25 cellular contexts compared by ENCODE assay signal in genomic region chr2:127161176-127162136, GRCh38. TPM values are rescaled to one million over a fixed set of nuclear protein-coding genes. Genes with fewer than 3 reads are reported as not detected.
DNase-seq lines count a peak whose midpoint lies in the region; ATAC-seq and TF ChIP-seq lines count a peak whose summit lies in the region.
"Had no signal": no experiment of that assay in that cellular context is flagged by ENCODE, and none has a peak within 500 bp of the region (broad histone marks: within the 10 kb centered on the region; RNA-seq: fewer than 3 reads in every experiment).

No MANE protein-coding gene starts in this region.

- TF ChIP-seq POLR2A in testis (IDR thresholded peaks at IDR 0.05): no peak

- no peak overlapping the region for H3K4me3 Mint-ChIP-seq in activated CD8-positive, alpha-beta memory T cell treated with anti-CD3 and anti-CD28 coated beads, Interleukin-2, amount 10 ng/mL, durations not matched to agents 7 days and 5 days
- H3K4me3 Mint-ChIP-seq: activated B cell treated with CpG ODN at 0.5 μM for 24 hours; activated CD4-positive, alpha-beta memory T cell treated with anti-CD3 and anti-CD28 coated beads, Interleukin-2, amount 10 ng/mL, durations not matched to agents 7 days and 5 days; activated naive CD8-positive, alpha-beta T cell treated with anti-CD3 and anti-CD28 coated beads, Interleukin-2, amount 50 U/mL, for 24 hours; activated T-helper 1 cell treated with anti-CD3 and anti-CD28 coated beads, Interleukin-12 subunit alpha, Interleukin-12 subunit beta, Interleukin-2, Interleukin-4 antibody, amounts not matched to agents 30 ng/mL and 10 ng/mL and 1 ng/mL, durations not matched to agents 14 hours and 24 hours and 36 hours; CD14-positive monocyte; IgD-negative memory B cell; mesothelial cell of epicardium had no signal

- no peak for ATAC-seq in activated CD8-positive, alpha-beta memory T cell treated with anti-CD3 and anti-CD28 coated beads, Interleukin-2, amount 10 ng/mL, durations not matched to agents 7 days and 5 days
- ATAC-seq in left lung: peak; percentile 21
- ATAC-seq: activated naive CD8-positive, alpha-beta T cell treated with anti-CD3 and anti-CD28 coated beads, Interleukin-2, amount 50 U/mL, for 24 hours had no signal

- peaks cover 3% of the 10 kb centered on the region for H3K4me1 Mint-ChIP-seq in activated CD8-positive, alpha-beta memory T cell treated with anti-CD3 and anti-CD28 coated beads, Interleukin-2, amount 10 ng/mL, durations not matched to agents 7 days and 5 days
- H3K4me1 Mint-ChIP-seq: activated CD4-positive, alpha-beta memory T cell treated with anti-CD3 and anti-CD28 coated beads, Interleukin-2, amount 10 ng/mL, durations not matched to agents 7 days and 5 days had no signal

- H3K36me3 ChIP-seq in left lung (no peaks in the 10 kb centered on the region), testis (ENCODE audit: low read depth, missing control alignments) (no peaks in the 10 kb centered on the region)
- H3K36me3 ChIP-seq: right atrium auricular region, SJCRH30, transverse colon had no signal

- no peak overlapping the region for H3K27ac Mint-ChIP-seq in activated CD8-positive, alpha-beta memory T cell treated with anti-CD3 and anti-CD28 coated beads, Interleukin-2, amount 10 ng/mL, durations not matched to agents 7 days and 5 days
- H3K27ac Mint-ChIP-seq: activated B cell treated with CpG ODN at 0.5 μM for 24 hours; activated CD4-positive, alpha-beta memory T cell treated with anti-CD3 and anti-CD28 coated beads, Interleukin-2, amount 10 ng/mL, durations not matched to agents 7 days and 5 days; activated naive CD8-positive, alpha-beta T cell treated with anti-CD3 and anti-CD28 coated beads, Interleukin-2, amount 50 U/mL, for 24 hours; activated T-helper 1 cell treated with anti-CD3 and anti-CD28 coated beads, Interleukin-12 subunit alpha, Interleukin-12 subunit beta, Interleukin-2, Interleukin-4 antibody, amounts not matched to agents 30 ng/mL and 10 ng/mL and 1 ng/mL, durations not matched to agents 14 hours and 24 hours and 36 hours; mesothelial cell of epicardium had no signal

- DNase-seq in activated CD8-positive, alpha-beta memory T cell treated with anti-CD3 and anti-CD28 coated beads, Interleukin-2, amount 10 ng/mL, durations not matched to agents 7 days and 5 days: peak; percentile 27
- DNase-seq in activated CD8-positive, alpha-beta memory T cell treated with anti-CD3 and anti-CD28 coated beads, Interleukin-2, amount 50 U/mL, for 4 hours: no peak
- DNase-seq in choroid plexus epithelial cell (ENCODE audit: low read depth) (peak; percentile 27), left lung (no peak), testis (peak; percentile 64), HCEC 1CT (no peak), D341Med (ENCODE audit: low spot score) (no peak), NK-92 (lab: John Stamatoyannopoulos, UW; ENCODE audit: unreplicated experiment) (no peak)
- DNase-seq: activated B cell treated with CpG ODN at 0.5 μM for 24 hours; activated CD4-positive, alpha-beta memory T cell treated with anti-CD3 and anti-CD28 coated beads, Interleukin-2, amount 10 ng/mL, durations not matched to agents 7 days and 5 days; activated naive CD8-positive, alpha-beta T cell treated with anti-CD3 and anti-CD28 coated beads, Interleukin-2, amount 50 U/mL, for 24 hours; DMS79 treated with DMSO at 0.1 percent for 48 hours; MV-4-11; NCI-H2029; NCI-H446 treated with DMSO at 0.1 percent for 48 hours; SJCRH30; stimulated activated naive CD4-positive, alpha-beta T cell treated with Interleukin-2 at 50 U/mL for 16 hours; T-helper 2 cell; transverse colon had no signal

- H3K27ac ChIP-seq in left lung (no peak overlapping the region), testis (no peak overlapping the region)
- H3K27ac ChIP-seq: right atrium auricular region, SJCRH30, transverse colon had no signal

- CTCF ChIA-PET in activated CD8-positive, alpha-beta memory T cell treated with anti-CD3 and anti-CD28 coated beads, Interleukin-2, amount 10 ng/mL, durations not matched to agents 7 days and 5 days (lab: Charles Lee): interaction anchor here (1.1 kb wide), 1 partner anchor 51 kb away, joined by 3 read pairs; no protein-coding TSS in a partner anchor

- H3K27me3 ChIP-seq in left lung: no peaks in the 10 kb centered on the region
- H3K27me3 ChIP-seq in testis: no peaks in the 10 kb centered on the region
- H3K27me3 ChIP-seq: right atrium auricular region, SJCRH30, transverse colon had no signal

- H3K27me3 Mint-ChIP-seq in activated CD8-positive, alpha-beta memory T cell treated with anti-CD3 and anti-CD28 coated beads, Interleukin-2, amount 10 ng/mL, durations not matched to agents 7 days and 5 days: peaks cover 14% of the 10 kb centered on the region
- H3K27me3 Mint-ChIP-seq: activated naive CD8-positive, alpha-beta T cell treated with anti-CD3 and anti-CD28 coated beads, Interleukin-2, amount 50 U/mL, for 24 hours; IgD-negative memory B cell had no signal

- no peak for TF ChIP-seq CTCF in choroid plexus epithelial cell (conservative IDR thresholded peaks at IDR 0.05; ENCODE audit: low read depth, low read length)
- TF ChIP-seq CTCF in left lung (IDR thresholded peaks at IDR 0.05): no peak
- no peak for TF ChIP-seq CTCF in testis (IDR thresholded peaks at IDR 0.05)

- H3K4me1 ChIP-seq in left lung (no peaks in the 10 kb centered on the region), testis (no peaks in the 10 kb centered on the region)
- H3K4me1 ChIP-seq: right atrium auricular region, transverse colon had no signal

- H3K4me3 ChIP-seq in choroid plexus epithelial cell (ENCODE audit: low read depth, low read length) (no peak overlapping the region), left lung (no peak overlapping the region), testis (no peak overlapping the region)
- H3K4me3 ChIP-seq: right atrium auricular region, SJCRH30, transverse colon had no signal

- H3K9me3 Mint-ChIP-seq in activated CD8-positive, alpha-beta memory T cell treated with anti-CD3 and anti-CD28 coated beads, Interleukin-2, amount 10 ng/mL, durations not matched to agents 7 days and 5 days (ENCODE audit: low read depth): no peaks in the 10 kb centered on the region
- H3K9me3 Mint-ChIP-seq: activated B cell treated with CpG ODN at 0.5 μM for 24 hours; activated CD4-positive, alpha-beta memory T cell treated with anti-CD3 and anti-CD28 coated beads, Interleukin-2, amount 10 ng/mL, durations not matched to agents 7 days and 5 days; activated naive CD8-positive, alpha-beta T cell treated with anti-CD3 and anti-CD28 coated beads, Interleukin-2, amount 50 U/mL, for 24 hours; activated T-helper 1 cell treated with anti-CD3 and anti-CD28 coated beads, Interleukin-12 subunit alpha, Interleukin-12 subunit beta, Interleukin-2, Interleukin-4 antibody, amounts not matched to agents 30 ng/mL and 10 ng/mL and 1 ng/mL, durations not matched to agents 14 hours and 24 hours and 36 hours; IgD-negative memory B cell; mesothelial cell of epicardium had no signal

- 69 to 71% methylated on average over 12 of the region's 12 CpGs for WGBS in testis, 2 donors

- no peaks in the 10 kb centered on the region for H3K9me3 ChIP-seq in left lung
- no peaks in the 10 kb centered on the region for H3K9me3 ChIP-seq in testis
- H3K9me3 ChIP-seq: right atrium auricular region, SJCRH30, transverse colon had no signal

- no peaks in the 10 kb centered on the region for H3K36me3 Mint-ChIP-seq in activated CD8-positive, alpha-beta memory T cell treated with anti-CD3 and anti-CD28 coated beads, Interleukin-2, amount 10 ng/mL, durations not matched to agents 7 days and 5 days
- H3K36me3 Mint-ChIP-seq: CD14-positive monocyte, IgD-negative memory B cell, mesothelial cell of epicardium had no signal

- intact Hi-C loops in left lung (cut with DNase I): no loop called here
- intact Hi-C loops in testis (cut with DNase I; ENCODE audit: low total_unique reads): no loop called here

RNA-seq across cellular contexts. Expression of gene BIN1, which starts 54.5 kb away (rescaled TPM):
- total RNA-seq in activated CD8-positive, alpha-beta memory T cell treated with anti-CD3 and anti-CD28 coated beads, Interleukin-2, amount 10 ng/mL, durations not matched to agents 7 days and 5 days: 100 to 1,000 TPM; 105 to 152 TPM
- total RNA-seq in left lung: 10 to 100 TPM; 32.0 to 36.0 TPM
- total RNA-seq in testis: 10 to 100 TPM; 25.0 to 28.7 TPM
- polyA plus RNA-seq in testis (ENCODE audit: insufficient read depth, low read depth, low replicate concordance): 38.8 TPM

RNA-seq across cellular contexts. Expression of gene CYP27C1, which starts 58.6 kb away (rescaled TPM):
- not detected for total RNA-seq in activated CD8-positive, alpha-beta memory T cell treated with anti-CD3 and anti-CD28 coated beads, Interleukin-2, amount 10 ng/mL, durations not matched to agents 7 days and 5 days
- under 1 TPM; 0.10 to 0.12 TPM for total RNA-seq in left lung
- total RNA-seq in testis: under 1 TPM; 0.50 to 0.55 TPM
- 0.47 TPM for polyA plus RNA-seq in testis (ENCODE audit: insufficient read depth, low read depth, low replicate concordance)
- total RNA-seq: activated B cell treated with CpG ODN at 0.5 μM for 24 hours; activated CD4-positive, alpha-beta memory T cell treated with anti-CD3 and anti-CD28 coated beads, Interleukin-2, amount 10 ng/mL, durations not matched to agents 7 days and 5 days; activated T-helper 1 cell treated with anti-CD3 and anti-CD28 coated beads, Interleukin-12 subunit alpha, Interleukin-12 subunit beta, Interleukin-2, Interleukin-4 antibody, amounts not matched to agents 30 ng/mL and 10 ng/mL and 1 ng/mL, durations not matched to agents 14 hours and 24 hours and 36 hours; fibroblast of lung had no signal
- polyA plus RNA-seq: CD14-positive monocyte, IgD-negative memory B cell had no signal

Comparison
In these comparisons a context has a peak if more than half of its experiments do, and no peak if none do; other contexts are left out.
1. DNase-seq: peak in activated CD8-positive, alpha-beta memory T cell treated with anti-CD3 and anti-CD28 coated beads, Interleukin-2, amount 10 ng/mL, durations not matched to agents 7 days and 5 days (single experiment), choroid plexus epithelial cell (single experiment) and testis (single experiment); none in activated CD8-positive, alpha-beta memory T cell treated with anti-CD3 and anti-CD28 coated beads, Interleukin-2, amount 50 U/mL, for 4 hours (single experiment), left lung (0 of 2), HCEC 1CT (single experiment), D341Med (single experiment) and NK-92 (single experiment).